Comparison of ENCODE assay signal across 20 cellular contexts in genomic region chr7:32023353-32023752, GRCh38. TPM values are rescaled to one million over a fixed set of nuclear protein-coding genes. Genes with fewer than 3 reads are reported as not detected.
A peak's percentile ranks its signal among the peaks of the same experiment; 100 is the strongest.
DNase-seq lines count a peak whose midpoint lies in the region; ATAC-seq, FAIRE-seq and TF ChIP-seq lines count a peak whose summit lies in the region.
"Had no signal": no experiment of that assay in that cellular context is flagged by ENCODE, and none has a peak within 500 bp of the region (broad histone marks: within the 10 kb centered on the region; RNA-seq: fewer than 3 reads in every experiment).

No MANE protein-coding gene starts in this region.

- peak overlapping the region; percentile 30; the same call in 1 of the 2 replicates for H3K18ac ChIP-seq in IMR-90 (ENCODE audit: low read depth, low read length)

- no peak overlapping the region for H2BK20ac ChIP-seq in IMR-90 (ENCODE audit: low read depth, low read length)

- H3K4me1 ChIP-seq in IMR-90 (ENCODE audit: control insufficient read depth, insufficient read depth, low read length), result peaks cover 16% of the 10 kb centered on the region
- H3K4me1 ChIP-seq in HepG2 (ENCODE audit: insufficient read depth, low read length), result peaks cover 17% of the 10 kb centered on the region
- H3K4me1 ChIP-seq: A549 had no signal

- TF ChIP-seq EP300 in HepG2 (IDR thresholded peaks at IDR 0.05; ENCODE audit: low read depth in 2 of 2, low read length in 2 of 2) (no peak), HepG2 (CRISPR knock-in tag; IDR thresholded peaks at IDR 0.05; ENCODE audit: borderline replicate concordance) (no peak)

- H3K14ac ChIP-seq in IMR-90 (replicated peaks; ENCODE audit: low read depth, low read length), result no peak overlapping the region

- peaks cover 7 to 18% of the 10 kb centered on the region in 2 experiments; a peak in 3 of 4 replicates for H3K79me1 ChIP-seq in IMR-90 (ENCODE audit: low read depth in 1 of 2, low read length in 2 of 2)

- no peaks in the 10 kb centered on the region for H3K9me3 ChIP-seq in IMR-90 (ENCODE audit: control insufficient read depth, insufficient read depth, low read length)
- H3K9me3 ChIP-seq in HepG2 (ENCODE audit: low read length), result no peaks in the 10 kb centered on the region
- H3K9me3 ChIP-seq: A549 had no signal

- H3K36me3 ChIP-seq in IMR-90 (ENCODE audit: control insufficient read depth, insufficient read depth, low read length) (no peaks in the 10 kb centered on the region), HepG2 (replicated peaks in 1 of 2; ENCODE audit: control insufficient read depth in 1 of 2, insufficient read depth in 2 of 2, low read length in 2 of 2) (no peaks in the 10 kb centered on the region)

- no peak overlapping the region for H2BK15ac ChIP-seq in IMR-90 (ENCODE audit: low read depth, low read length)

- H3K27ac ChIP-seq in IMR-90 (ENCODE audit: insufficient read depth, low read length) (no peak overlapping the region), HepG2 (ENCODE audit: extremely low read length, insufficient read depth, low read length) (no peak overlapping the region)
- H3K27ac ChIP-seq: A549 had no signal

- no peak overlapping the region for H3K23ac ChIP-seq in IMR-90 (ENCODE audit: low read depth, low read length)

- in situ Hi-C loops in IMR-90 (cut with MboI; ENCODE audit: low sequenced_read_pairs), result no loop called here
- in situ Hi-C loops in HepG2 (cut with HindIII; ENCODE audit: extremely low pct_ligation_motif_present, low pct_unique_long_range_greater_than_20kb), result no loop called here

- no peak overlapping the region for H3K56ac ChIP-seq in IMR-90 (ENCODE audit: extremely low read depth, insufficient read depth, low read length)

- no peaks in the 10 kb centered on the region for H3K79me2 ChIP-seq in HepG2 (ENCODE audit: insufficient read depth, low read length)

- H2AFZ ChIP-seq in IMR-90 (replicated peaks; ENCODE audit: low read length, poor library complexity) (no peak overlapping the region), HepG2 (ENCODE audit: low read length) (no peak overlapping the region)

- no peak overlapping the region for H3K4ac ChIP-seq in IMR-90 (ENCODE audit: low read depth, low read length)

- TF ChIP-seq RAD21 in IMR-90 (IDR thresholded peaks at IDR 0.05; ENCODE audit: low read length) (no peak), HepG2 (CRISPR knock-in tag; IDR thresholded peaks at IDR 0.05) (no peak)

- H3K9ac ChIP-seq in IMR-90 (ENCODE audit: low read depth, low read length) (no peak overlapping the region), HepG2 (ENCODE audit: insufficient read depth, low read depth, low read length) (no peak overlapping the region)

- no peak overlapping the region for H2BK5ac ChIP-seq in IMR-90 (ENCODE audit: low read depth, low read length, poor library complexity, severe bottlenecking)

- BruUV-seq in IMR-90 (replicated peaks; lab: Mats Ljungman, UMichigan), result no TSS peak
- no TSS peak for BruUV-seq in HepG2 (replicated peaks; lab: Mats Ljungman, UMichigan)

- H2AK9ac ChIP-seq in IMR-90 (replicated peaks; ENCODE audit: low read depth, low read length, poor library complexity), result no peak overlapping the region

- no CpG with 5 or more reads among the region's 6 CpGs for WGBS in IMR-90 (ENCODE audit: extremely low coverage in 2 of 2, insufficient read length in 1 of 2), 2 experiments
- 41% methylated on average over 6 of the region's 6 CpGs for WGBS in HepG2 (ENCODE audit: low lambda C conversion rate)

- no peaks in the 10 kb centered on the region for H3K27me3 ChIP-seq in IMR-90 (ENCODE audit: control insufficient read depth, insufficient read depth, low read length)
- no peaks in the 10 kb centered on the region for H3K27me3 ChIP-seq in HepG2 (ENCODE audit: control insufficient read depth in 1 of 2, insufficient read depth in 2 of 2, low read length in 2 of 2)

- H4K5ac ChIP-seq in IMR-90 (ENCODE audit: low read depth, low read length), result no peak overlapping the region; the same call in 1 of the 2 replicates

- CTCF ChIA-PET in IMR-90 (lab: Yijun Ruan, JAX) (no interaction called here), HepG2 (lab: Yijun Ruan, JAX; ENCODE audit: low intra/inter-chr PET ratio, low total read pairs) (no interaction called here)

- no peak for FAIRE-seq in HepG2 (lab: Jason Lieb, UNC)
- FAIRE-seq: A549, GM18507, K562 had no signal

- TF ChIP-seq CTCF in IMR-90 (conservative IDR thresholded peaks at IDR 0.05; ENCODE audit: low read depth, low read length), result no peak
- TF ChIP-seq CTCF in fibroblast of the aortic adventitia (IDR thresholded peaks at IDR 0.05; ENCODE audit: insufficient read depth, low read length), result no peak
- TF ChIP-seq CTCF in HepG2 (CRISPR knock-in tag; IDR thresholded peaks at IDR 0.05), result no peak

- H3K4me2 ChIP-seq in IMR-90 (ENCODE audit: low read depth, low read length) (no peak overlapping the region), HepG2 (ENCODE audit: low read depth, low read length) (no peak overlapping the region)
- H3K4me2 ChIP-seq: A549 had no signal

- dilution Hi-C loops in IMR-90 (cut with HindIII; ENCODE audit: low sequenced_read_pairs, unreplicated experiment), result no loop called here

- no peaks in the 10 kb centered on the region for H3K9me1 ChIP-seq in IMR-90 (ENCODE audit: insufficient read depth, low read length)

- H3K4me3 ChIP-seq in IMR-90 (ENCODE audit: insufficient read depth, low read depth, low read length) (no peak overlapping the region), fibroblast of the aortic adventitia (ENCODE audit: low read depth, low read length) (no peak overlapping the region), HepG2 (replicated peaks in 1 of 3; ENCODE audit: insufficient read depth in 1 of 3, low read depth in 2 of 3, low read length in 3 of 3) (no peak overlapping the region)
- H3K4me3 ChIP-seq: A549, K562 had no signal

- TF ChIP-seq POLR2A in IMR-90 (IDR thresholded peaks at IDR 0.05; ENCODE audit: low read depth, low read length) (no peak), HepG2 (IDR thresholded peaks at IDR 0.05; ENCODE audit: insufficient read depth in 1 of 2, low read depth in 2 of 2, low read length in 2 of 2) (no peak)

- no peak overlapping the region for H2AK5ac ChIP-seq in IMR-90 (ENCODE audit: low read depth, low read length)

- no peak overlapping the region for H4K8ac ChIP-seq in IMR-90 (ENCODE audit: low read depth in 2 of 2, low read length in 2 of 2)

- H4K20me1 ChIP-seq in IMR-90 (ENCODE audit: insufficient read depth, low read length), result no peaks in the 10 kb centered on the region
- no peaks in the 10 kb centered on the region for H4K20me1 ChIP-seq in HepG2 (ENCODE audit: insufficient read depth, low read length)

- DNase-seq in EH (ENCODE audit: low read depth) (peak; percentile 85), IMR-90 (no peak), NCI-H524 treated with DMSO at 0.1 percent for 48 hours (lab: John Stamatoyannopoulos, UW) (peak; percentile 13), fibroblast of the aortic adventitia (ENCODE audit: low read depth) (peak; percentile 16), HepG2 (ENCODE audit: low spot score) (no peak), LoVo (ENCODE audit: low spot score) (no peak), posterior cingulate gyrus (no peak), NCI-H1930 (lab: John Stamatoyannopoulos, UW) (no peak)
- DNase-seq: CD4-positive, CD25-positive, alpha-beta regulatory T cell; DMS79; NCI-H1105 treated with DMSO at 0.1 percent for 48 hours; NCI-H1694; NCI-H2107; NCI-H526 treated with DMSO at 0.1 percent for 48 hours; OCI-M1; Right ventricle myocardium superior had no signal

- POLR2A ChIA-PET in IMR-90 (lab: Charles Lee; ENCODE audit: unreplicated experiment), result no interaction called here
- POLR2A ChIA-PET in HepG2 (lab: Yijun Ruan, JAX), result no interaction called here

- no peak overlapping the region for H2BK120ac ChIP-seq in IMR-90 (ENCODE audit: low read depth, low read length)

- H4K91ac ChIP-seq in IMR-90 (ENCODE audit: insufficient read depth, low read depth, low read length), result no peak overlapping the region

- ATAC-seq in IMR-90 (ENCODE audit: low read depth) (no peak), HepG2 (no peak)
- ATAC-seq: A549, K562 had no signal

- intact Hi-C loops in IMR-90 (cut with micrococcal nuclease), result no loop called here
- intact Hi-C loops in HepG2 (cut with micrococcal nuclease; ENCODE audit: unreplicated experiment), result no loop called here
- intact Hi-C loops in posterior cingulate gyrus (cut with DNase I), result no loop called here

TF ChIP-seq in HepG2, 621 proteins besides CTCF, POLR2A, EP300 and RAD21 (continues in another document):
- TF ChIP-seq PHF5A (CRISPR knock-in tag; IDR thresholded peaks at IDR 0.05; ENCODE audit: low read depth, unreplicated experiment), result no peak

RNA-seq across cellular contexts. Expression of gene PDE1C, which starts 46.9 kb away (rescaled TPM):
- 53.3 and 61.5 TPM in 2 replicates for total RNA-seq in IMR-90 (2012; rRNA removed)
- 10.9 and 14.2 TPM in 2 replicates for polyA plus RNA-seq in IMR-90 (2012; rRNA removed)
- 3.6 and 4.6 TPM in 2 replicates for polyA plus RNA-seq in IMR-90 (2012; cell fraction: cytosol; rRNA removed)
- 10.3 and 32.7 TPM in 2 replicates for polyA plus RNA-seq in IMR-90 (2012; cell fraction: nucleus; rRNA removed; ENCODE audit: low replicate concordance)
- total RNA-seq in fibroblast of the aortic adventitia (ENCODE audit: low replicate concordance), result 7.4 and 187 TPM in 2 replicates
- total RNA-seq in HepG2 (2016; rRNA removed; fragmentation: Illumina TruSeq; extraction: Trizol), result not detected in 2 replicates
- not detected in 2 replicates for total RNA-seq in HepG2 (2016; cell fraction: cytosol; rRNA removed; fragmentation: Illumina TruSeq; extraction: Trizol; ENCODE audit: low read depth)
- not detected in 2 replicates for total RNA-seq in HepG2 (2016; cell fraction: insoluble cytoplasmic fraction; rRNA removed; fragmentation: Illumina TruSeq; extraction: Trizol)
- not detected in 2 replicates for total RNA-seq in HepG2 (2016; cell fraction: membrane; rRNA removed; fragmentation: Illumina TruSeq; extraction: Trizol)
- not detected in 2 replicates for total RNA-seq in HepG2 (2016; cell fraction: nucleus; rRNA removed; fragmentation: Illumina TruSeq; extraction: Trizol)
- not detected in 2 replicates for polyA plus RNA-seq in HepG2 (2011; rRNA removed)
- not detected in 2 replicates for polyA plus RNA-seq in HepG2 (2011; cell fraction: cytosol; rRNA removed)
- polyA plus RNA-seq in HepG2 (2011; cell fraction: nucleus; rRNA removed), result not detected in 2 replicates
- polyA plus RNA-seq in HepG2 (2012), result not detected in 2 replicates
- not detected in 2 replicates for polyA plus RNA-seq in HepG2 (2016; cell fraction: cytosol; fragmentation: Illumina TruSeq; extraction: Trizol; ENCODE audit: low read depth)
- not detected in 2 replicates for polyA plus RNA-seq in HepG2 (2016; cell fraction: insoluble cytoplasmic fraction; fragmentation: Illumina TruSeq; extraction: Trizol; ENCODE audit: low read depth)
- not detected in 2 replicates for polyA plus RNA-seq in HepG2 (2016; cell fraction: membrane; fragmentation: Illumina TruSeq; extraction: Trizol; ENCODE audit: low read depth)
- polyA plus RNA-seq in HepG2 (2016; cell fraction: nucleus; fragmentation: Illumina TruSeq; extraction: Trizol; ENCODE audit: insufficient read depth, low read depth), result not detected in 2 replicates
- polyA minus RNA-seq in HepG2 (2011; rRNA and poly(A)+ RNA removed; ENCODE audit: low replicate concordance), result 0.06 TPM in 1 of 2 replicates, not detected in the other
- not detected in 2 replicates for polyA minus RNA-seq in HepG2 (2011; cell fraction: cytosol; rRNA and poly(A)+ RNA removed)
- polyA minus RNA-seq in HepG2 (2011; cell fraction: nucleus; rRNA and poly(A)+ RNA removed), result not detected in 2 replicates
- total RNA-seq: CD4-positive, CD25-positive, alpha-beta regulatory T cell; K562; LHCN-M2 had no signal
- polyA plus RNA-seq: CD4-positive, CD25-positive, alpha-beta regulatory T cell had no signal

Comparison
In these comparisons a context has a peak if more than half of its experiments do, and no peak if none do; other contexts are left out.
1. DNase-seq: peak in EH (single experiment), NCI-H524 treated with DMSO at 0.1 percent for 48 hours (single experiment) and fibroblast of the aortic adventitia (single experiment); none in IMR-90 (single experiment), HepG2 (single experiment), LoVo (single experiment), posterior cingulate gyrus (0 of 10) and NCI-H1930 (0 of 2).